Comparison of ENCODE assay signal across 7 cellular contexts in the genomic region with DNA sequence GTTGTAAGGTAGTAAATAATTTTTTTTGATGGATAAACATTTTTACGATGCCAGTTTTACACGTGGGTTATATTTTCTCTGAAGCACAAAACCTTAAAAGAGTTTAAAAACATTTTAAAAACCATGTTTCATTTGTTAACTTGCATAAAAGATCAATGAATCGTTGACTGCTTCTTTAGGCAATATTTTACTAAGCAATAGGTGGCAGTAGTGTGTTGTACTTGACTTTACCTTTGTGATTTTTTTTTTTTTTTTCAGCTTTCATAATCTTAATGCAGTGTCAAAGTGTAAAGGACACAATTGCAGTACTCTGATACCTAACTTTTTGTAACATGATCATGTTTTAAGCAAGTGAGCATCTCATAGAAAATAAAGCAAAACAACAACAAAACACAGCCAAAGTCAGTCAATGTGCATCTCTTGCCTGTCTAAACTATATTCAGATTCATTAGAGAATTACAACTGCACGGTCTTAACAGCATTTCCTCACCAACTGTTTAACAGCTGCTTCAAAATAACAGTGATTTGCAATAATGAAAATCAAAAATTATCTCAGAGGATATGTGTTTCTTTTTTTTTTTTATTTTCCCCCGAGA. TPM values are rescaled to one million over a fixed set of nuclear protein-coding genes. Genes with fewer than 3 reads are reported as not detected.
DNase-seq lines count a peak whose midpoint lies in the region; ATAC-seq, FAIRE-seq and TF ChIP-seq lines count a peak whose summit lies in the region.

No MANE protein-coding gene starts in this region.

- ATAC-seq in upper lobe of left lung (ENCODE audit: low FRiP score in 2 of 2) (no peak), GM19467 (IDR thresholded peaks at IDR 0.05; ENCODE audit: unreplicated experiment) (no peak)

- no peaks in the 10 kb centered on the region for H3K4me1 ChIP-seq in upper lobe of left lung

- no peaks in the 10 kb centered on the region for H3K9me3 ChIP-seq in upper lobe of left lung

- TF ChIP-seq POLR2A in upper lobe of left lung (IDR thresholded peaks at IDR 0.05) = no peak

- DNase-seq in GM03348 (ENCODE audit: low spot score) (peak; percentile 28), HTR-8/SVneo (ENCODE audit: insufficient read length, low spot score) (peak; percentile 21), RPMI7951 (ENCODE audit: low read depth) (peak; percentile 8), foreskin melanocyte (peak; percentile 10), upper lobe of left lung (no peak), MV-4-11 (lab: John Stamatoyannopoulos, UW) (no peak)

- no peak for TF ChIP-seq EP300 in upper lobe of left lung (IDR thresholded peaks at IDR 0.05)

- FAIRE-seq in HTR-8/SVneo (lab: Jason Lieb, UNC) = no peak

- H3K27me3 ChIP-seq in upper lobe of left lung = no peaks in the 10 kb centered on the region

- H3K27ac ChIP-seq in upper lobe of left lung = no peak overlapping the region

- peak in 4 of 6 experiments; percentile 32 to 41 (median 35) for TF ChIP-seq CTCF in upper lobe of left lung (IDR thresholded peaks at IDR 0.05)

- no peaks in the 10 kb centered on the region for H3K36me3 ChIP-seq in upper lobe of left lung

- H3K4me3 ChIP-seq in upper lobe of left lung = no peak overlapping the region

- WGBS in upper lobe of left lung, 2 donors = 50 to 57% methylated on average over 5 of the region's 5 CpGs

RNA-seq across cellular contexts. Expression of a gene that starts 27.7 kb away (rescaled TPM):
- total RNA-seq in RPMI7951 (2014; rRNA removed; shearing (Covaris generic)) = 13.5 and 15.1 TPM in 2 replicates
- total RNA-seq in upper lobe of left lung = 10 to 100 TPM in 5 of 6 donors, 1 to 10 TPM in 1; 3.2 to 32.5 (median 15.9) TPM

RNA-seq across cellular contexts. Expression of a gene that starts 27.8 kb away (rescaled TPM):
- total RNA-seq in RPMI7951 (2014; rRNA removed; shearing (Covaris generic)) = under 0.01 TPM in 1 of 2 replicates, not detected in the other
- total RNA-seq in upper lobe of left lung = 10 to 100 TPM in 1 of 6 donors, 1 to 10 TPM in 4, under 1 TPM in 1; 0.11 to 25.2 (median 3.3) TPM

Comparison
In these comparisons a context has a peak if more than half of its experiments do, and no peak if none do; other contexts are left out.
1. DNase-seq: peak in GM03348 (single experiment), HTR-8/SVneo (single experiment), RPMI7951 (single experiment) and foreskin melanocyte (single experiment); none in upper lobe of left lung (0 of 2) and MV-4-11 (single experiment).